In the genomic region with DNA sequence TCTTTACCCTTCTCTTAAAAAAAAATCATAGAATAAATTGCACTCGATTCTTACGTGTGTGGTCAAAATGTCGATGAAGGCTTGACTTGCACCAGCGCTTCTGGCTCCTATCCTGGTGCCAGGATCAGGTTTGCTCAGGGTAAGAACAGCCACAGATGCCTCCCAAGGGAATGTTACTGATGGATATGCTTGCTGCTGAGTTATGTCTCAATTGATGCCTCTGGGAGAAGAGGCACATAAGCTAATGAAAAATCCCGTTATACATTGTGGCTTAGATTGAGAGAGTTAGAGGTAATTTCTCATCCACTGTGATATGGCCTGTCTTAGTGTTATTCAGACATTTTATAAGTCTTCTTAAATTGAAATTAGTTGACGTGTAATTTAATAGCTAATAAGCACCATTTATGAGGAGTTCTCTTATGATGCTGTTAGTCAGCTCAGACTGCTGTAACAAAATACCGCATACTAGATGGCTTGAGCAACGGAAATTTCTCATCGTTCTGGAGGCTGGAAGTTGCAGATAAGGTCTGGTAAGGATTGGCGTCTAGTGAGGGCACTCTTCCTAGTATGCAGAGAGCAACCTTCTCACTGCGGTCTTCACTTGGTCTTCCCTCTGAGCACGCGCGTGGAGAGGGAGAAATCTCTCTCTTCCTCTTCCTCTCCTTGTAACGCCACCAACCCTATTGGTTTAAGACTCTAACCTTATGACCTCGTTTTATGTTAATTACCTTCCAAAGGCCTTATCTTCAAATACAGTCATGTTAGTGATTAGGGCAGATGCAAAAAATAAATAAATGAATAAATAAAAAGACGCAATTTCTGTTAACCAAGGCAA, we compare ENCODE assay signal across 17 cellular contexts.
DNase-seq lines count a peak whose midpoint lies in the region; ATAC-seq, FAIRE-seq and TF ChIP-seq lines count a peak whose summit lies in the region.
"Had no signal": no experiment of that assay in that cellular context is flagged by ENCODE, and none has a peak within 500 bp of the region (broad histone marks: within the 10 kb centered on the region; RNA-seq: fewer than 3 reads in every experiment).

No MANE protein-coding gene starts in this region.

- peak overlapping the region; percentile 59 for H3K27ac ChIP-seq in osteoblast (ENCODE audit: low read depth, low read length)
- H3K27ac ChIP-seq: adrenal gland, thoracic aorta had no signal

- H3K27ac Mint-ChIP-seq in stimulated activated naive CD8-positive, alpha-beta T cell treated with anti-CD3 and anti-CD28 coated beads, Interleukin-15, amount 100 ng/mL, for 72 hours, result no peak overlapping the region
- H3K27ac Mint-ChIP-seq: nephron had no signal

- H3K4me3 Mint-ChIP-seq in stimulated activated naive CD8-positive, alpha-beta T cell treated with anti-CD3 and anti-CD28 coated beads, Interleukin-15, amount 100 ng/mL, for 72 hours, result no peak overlapping the region
- H3K4me3 Mint-ChIP-seq: nephron had no signal

- no peaks in the 10 kb centered on the region for H3K27me3 ChIP-seq in osteoblast (ENCODE audit: insufficient read depth, low read length)
- H3K27me3 ChIP-seq: adrenal gland had no signal

- H3K4me1 ChIP-seq in osteoblast (ENCODE audit: insufficient read depth, low read length), result peaks cover 24% of the 10 kb centered on the region
- H3K4me1 ChIP-seq: adrenal gland had no signal

- H3K4me3 ChIP-seq in cardiac fibroblast (replicated peaks in 1 of 2; ENCODE audit: low read depth in 2 of 2, low read length in 2 of 2) (no peak overlapping the region), osteoblast (ENCODE audit: insufficient read depth, low read length) (no peak overlapping the region)
- H3K4me3 ChIP-seq: adrenal gland, thoracic aorta had no signal

- no peaks in the 10 kb centered on the region for H3K4me1 Mint-ChIP-seq in stimulated activated naive CD8-positive, alpha-beta T cell treated with anti-CD3 and anti-CD28 coated beads, Interleukin-15, amount 100 ng/mL, for 72 hours

- no peak for TF ChIP-seq CTCF in cardiac fibroblast (IDR thresholded peaks at IDR 0.05; ENCODE audit: low read depth, low read length)
- no peak for TF ChIP-seq CTCF in osteoblast (IDR thresholded peaks at IDR 0.05; ENCODE audit: extremely low read depth, low read depth, low read length)

- no peak for FAIRE-seq in RCC 7860 (lab: Jason Lieb, UNC)
- FAIRE-seq: small intestine had no signal

- no peaks in the 10 kb centered on the region for H3K9me3 Mint-ChIP-seq in stimulated activated naive CD8-positive, alpha-beta T cell treated with anti-CD3 and anti-CD28 coated beads, Interleukin-15, amount 100 ng/mL, for 72 hours
- H3K9me3 Mint-ChIP-seq: nephron had no signal

- H3K4me2 ChIP-seq in osteoblast (ENCODE audit: insufficient read depth, low read length), result peak overlapping the region; percentile 61

- no peak overlapping the region for H2AFZ ChIP-seq in osteoblast (ENCODE audit: low read length)

- peak in 44 of 76 experiments; percentile 3 to 70 (median 30) for DNase-seq in HUDEP-2 (lab: John Stamatoyannopoulos, UW; ENCODE audit: unreplicated experiment in 76 of 76)
- peak; percentile 19 for DNase-seq in NCI-H82 treated with DMSO at 0.1 percent for 48 hours (lab: John Stamatoyannopoulos, UW; ENCODE audit: unreplicated experiment)
- peak; percentile 83 to 87 for DNase-seq in cardiac fibroblast (ENCODE audit: low read depth in 2 of 2)
- no peak for DNase-seq in osteoblast (ENCODE audit: insufficient read length, low spot score, missing footprints)
- DNase-seq in activated effector memory CD4-positive, alpha-beta T cell treated with anti-CD3 and anti-CD28 coated beads, Interleukin-2, amount 50 U/mL, for 16 hours, result no peak
- DNase-seq in occipital lobe (lab: John Stamatoyannopoulos, UW), result no peak
- DNase-seq in RCC 7860 (ENCODE audit: low spot score), result no peak
- DNase-seq in stimulated activated naive CD8-positive, alpha-beta T cell treated with anti-CD3 and anti-CD28 coated beads, Interleukin-15, amount 100 ng/mL, for 72 hours, result no peak
- DNase-seq: activated T-cell treated with anti-CD3 and anti-CD28 coated beads, Interleukin-2, amount 50 U/mL, for 1 hour; adrenal gland; effector memory CD4-positive, alpha-beta T cell; Karpas-422; SIG-M5; small intestine had no signal

- no peaks in the 10 kb centered on the region for H4K20me1 ChIP-seq in osteoblast (ENCODE audit: insufficient read depth, low read length)

- ATAC-seq in stimulated activated naive CD8-positive, alpha-beta T cell treated with anti-CD3 and anti-CD28 coated beads, Interleukin-15, amount 100 ng/mL, for 72 hours, result no peak
- ATAC-seq: activated CD4-positive, CD25-positive, alpha-beta regulatory T cell treated with anti-CD3 and anti-CD28 coated beads, Interleukin-2, amount 50 U/mL, for 24 hours had no signal

- H3K27me3 Mint-ChIP-seq in stimulated activated naive CD8-positive, alpha-beta T cell treated with anti-CD3 and anti-CD28 coated beads, Interleukin-15, amount 100 ng/mL, for 72 hours, result no peaks in the 10 kb centered on the region

- H3K79me2 ChIP-seq in osteoblast (ENCODE audit: insufficient read depth, low read length), result no peaks in the 10 kb centered on the region

- no peaks in the 10 kb centered on the region for H3K36me3 ChIP-seq in osteoblast (ENCODE audit: insufficient read depth, low read length)
- H3K36me3 ChIP-seq: adrenal gland, thoracic aorta had no signal

- no peaks in the 10 kb centered on the region for H3K9me3 ChIP-seq in osteoblast (ENCODE audit: low read depth, low read length)
- H3K9me3 ChIP-seq: adrenal gland, thoracic aorta had no signal

Comparison
In these comparisons a context has a peak if more than half of its experiments do, and no peak if none do; other contexts are left out.
1. DNase-seq: peak in HUDEP-2 (44 of 76), NCI-H82 treated with DMSO at 0.1 percent for 48 hours (single experiment) and cardiac fibroblast (2 of 2); none in osteoblast (single experiment), activated effector memory CD4-positive, alpha-beta T cell treated with anti-CD3 and anti-CD28 coated beads, Interleukin-2, amount 50 U/mL, for 16 hours (single experiment), occipital lobe (single experiment), RCC 7860 (single experiment) and stimulated activated naive CD8-positive, alpha-beta T cell treated with anti-CD3 and anti-CD28 coated beads, Interleukin-15, amount 100 ng/mL, for 72 hours (0 of 2).